ENCODE assay signal across 8 cellular contexts in the genomic region with DNA sequence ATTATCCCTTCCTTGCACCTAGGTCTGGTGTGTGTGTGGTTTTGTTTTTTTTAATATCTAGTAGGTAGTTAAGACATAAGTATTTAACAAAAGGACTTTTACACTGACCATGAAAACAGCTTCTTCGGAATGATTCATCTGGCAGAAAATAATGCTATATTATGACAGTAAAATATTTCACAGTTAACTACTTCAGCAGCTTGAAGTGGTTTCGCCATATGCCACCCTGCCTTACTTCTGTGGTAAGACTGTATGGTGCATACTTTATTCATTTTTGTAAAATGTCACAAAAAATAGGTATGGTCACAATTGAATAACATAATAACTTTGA. TPM values are rescaled to one million over a fixed set of nuclear protein-coding genes. Genes with fewer than 3 reads are reported as not detected.
DNase-seq lines count a peak whose midpoint lies in the region; ATAC-seq, FAIRE-seq and TF ChIP-seq lines count a peak whose summit lies in the region.

No MANE protein-coding gene starts in this region.

- TF ChIP-seq CTCF in WI38 (IDR thresholded peaks at IDR 0.05; ENCODE audit: low read depth, low read length) (no peak), gastroesophageal sphincter (IDR thresholded peaks at IDR 0.05) (no peak)

- FAIRE-seq in H54 (lab: Jason Lieb, UNC), result no peak

- no peaks in the 10 kb centered on the region for H3K9me3 ChIP-seq in gastroesophageal sphincter
- no peaks in the 10 kb centered on the region for H3K9me3 ChIP-seq in skeletal muscle satellite cell (replicated peaks; ENCODE audit: low read length)

- no peak for TF ChIP-seq POLR2A in gastroesophageal sphincter (IDR thresholded peaks at IDR 0.05)
- no peak for TF ChIP-seq POLR2A in H54 (IDR thresholded peaks at IDR 0.05; ENCODE audit: low read depth, low read length)

- H3K9ac ChIP-seq in skeletal muscle satellite cell (ENCODE audit: low read depth, low read length), result peak overlapping the region; percentile 94

- WGBS in gastroesophageal sphincter (ENCODE audit: low coverage in 1 of 2), 2 donors, result 33 to 36% methylated on average over 2 of the region's 2 CpGs

- H3K4me3 ChIP-seq in H7 (ENCODE audit: insufficient read depth, low read depth, low read length) (peak overlapping the region; percentile 78), WI38 (ENCODE audit: low read depth, low read length) (peak overlapping the region; percentile 95), gastroesophageal sphincter (peak overlapping the region; percentile 78 to 89), skeletal muscle satellite cell (ENCODE audit: low read length) (peak overlapping the region; percentile 94)

- no peak for ATAC-seq in gastroesophageal sphincter
- no peak for ATAC-seq in GM18498 (IDR thresholded peaks at IDR 0.05; ENCODE audit: unreplicated experiment)

- H3K27ac ChIP-seq in gastroesophageal sphincter, result peak overlapping the region; percentile 83 to 97 (median 96)

- peak overlapping the region; percentile 94 for H3K4me2 ChIP-seq in skeletal muscle satellite cell (ENCODE audit: low read length)

- TF ChIP-seq EP300 in gastroesophageal sphincter (IDR thresholded peaks at IDR 0.05), result no peak

- H3K4me1 ChIP-seq in gastroesophageal sphincter (peaks cover 0 to 32% (median 8%) of the 10 kb centered on the region in 3 donors), skeletal muscle satellite cell (ENCODE audit: control insufficient read depth, insufficient read depth, low read length) (peaks cover 19% of the 10 kb centered on the region)

- no peaks in the 10 kb centered on the region for H3K36me3 ChIP-seq in H7 (replicated peaks; ENCODE audit: control insufficient read depth, insufficient read depth, low read length)
- H3K36me3 ChIP-seq in gastroesophageal sphincter, result no peaks in the 10 kb centered on the region
- H3K36me3 ChIP-seq in skeletal muscle satellite cell (ENCODE audit: insufficient read depth, low read length), result no peaks in the 10 kb centered on the region

- H3K27me3 ChIP-seq in H7 (ENCODE audit: control insufficient read depth, insufficient read depth, low read length) (no peaks in the 10 kb centered on the region), gastroesophageal sphincter (no peaks in the 10 kb centered on the region), skeletal muscle satellite cell (ENCODE audit: control insufficient read depth, insufficient read depth, low read length) (no peaks in the 10 kb centered on the region)

- DNase-seq in H7 (no peak), H54 (ENCODE audit: insufficient read length, low spot score) (no peak), NCI-H1105 (lab: John Stamatoyannopoulos, UW) (no peak), medulla oblongata (ENCODE audit: extremely low spot score) (no peak)

RNA-seq across cellular contexts. Expression of a gene that starts 0.9 kb away (rescaled TPM):
- 36.9 and 44.0 TPM in 2 replicates for total RNA-seq in H7 (2014; rRNA removed; shearing (Covaris generic))
- 10 to 100 TPM; 42.0 to 47.6 (median 45.8) TPM for total RNA-seq in gastroesophageal sphincter
- total RNA-seq in skeletal muscle satellite cell (2012; rRNA removed), result 26.4 and 28.9 TPM in 2 replicates
